Comparison of ENCODE assay signal across 1 cellular context in genomic region chr20:41006936-41007871, GRCh38.
TF ChIP-seq lines count a peak whose summit lies in the region.

No MANE protein-coding gene starts in this region.

TF ChIP-seq in K562, 482 proteins besides CTCF, POLR2A, EP300 and RAD21:
- TF ChIP-seq ZBTB9 (CRISPR knock-in tag; IDR thresholded peaks at IDR 0.05) (0 out of 2 replicates have a peak, but pooled peaks have one; percentile 29), CCNT2 (IDR thresholded peaks at IDR 0.05; ENCODE audit: borderline replicate concordance, extremely low read depth, insufficient read length, low read depth, low read length) (peak; percentile 13), PRDM10 (IDR thresholded peaks at IDR 0.05; ENCODE audit: partially characterized antibody) (peak; percentile 82), NR2C2 (CRISPR knock-in tag; IDR thresholded peaks at IDR 0.05) (no peak), NR2C2 (tag; IDR thresholded peaks at IDR 0.05) (no peak), ESRRA (IDR thresholded peaks at IDR 0.05; ENCODE audit: borderline replicate concordance, low read depth) (peak; percentile 80), SMARCA5 (IDR thresholded peaks at IDR 0.05) (no peak), CBFA2T3 (IDR thresholded peaks at IDR 0.05) (peak; percentile 32; the same call in 1 of the 2 replicates)
